1 cellular context compared by ENCODE assay signal in the genomic region with DNA sequence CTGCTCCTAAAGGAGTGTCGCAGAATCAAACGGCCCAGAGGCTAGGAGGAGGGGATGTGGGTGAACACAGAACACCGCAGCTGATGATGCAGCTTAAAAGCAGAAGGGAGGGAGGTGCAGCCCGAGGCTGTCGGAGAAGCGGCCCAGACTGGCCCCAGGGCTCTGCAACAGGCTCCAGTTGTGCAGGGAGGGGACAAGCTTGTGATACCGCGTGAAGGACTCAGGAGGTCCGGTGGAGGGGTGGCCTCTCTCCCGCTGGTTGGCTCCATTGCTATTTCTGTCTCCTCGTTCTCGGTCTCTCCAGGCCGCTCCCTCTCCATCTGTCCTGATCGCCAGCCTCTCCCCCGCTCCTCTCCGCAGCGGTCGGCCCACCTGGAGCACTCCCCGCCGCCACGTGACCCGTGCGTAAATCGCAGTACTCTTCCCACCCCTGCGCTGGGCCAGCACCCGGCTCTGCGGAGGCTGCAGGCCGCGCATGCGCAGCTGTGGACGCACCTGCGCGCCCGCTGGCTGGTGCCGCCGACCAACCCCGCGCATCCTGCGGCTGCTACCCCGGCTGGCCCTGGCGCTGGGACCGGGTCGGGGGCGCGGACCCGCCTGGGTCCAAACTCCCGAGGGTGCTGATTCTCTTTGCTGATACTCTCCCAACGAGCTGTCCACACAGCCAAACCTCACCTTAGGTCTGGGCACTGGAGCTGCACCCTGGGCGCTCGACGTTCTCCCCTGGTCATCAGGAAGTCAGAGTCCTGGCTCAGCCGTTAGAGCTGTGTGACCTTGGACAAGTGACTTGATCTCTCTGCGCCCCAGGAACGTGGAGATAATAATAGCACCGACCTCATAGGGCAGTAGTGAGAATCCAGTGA.
A peak's percentile ranks its signal among the peaks of the same experiment; 100 is the strongest.
TF ChIP-seq lines count a peak whose summit lies in the region.

No MANE protein-coding gene starts in this region.

TF ChIP-seq in K562, 482 proteins besides CTCF, POLR2A, EP300 and RAD21 (continued from another document and continues in another):
- TF ChIP-seq TSHZ1 (CRISPR knock-in tag; IDR thresholded peaks at IDR 0.05) = no peak
- 0 out of 2 replicates have a peak, but pooled peaks have one; percentile 20 for TF ChIP-seq GMEB1 (CRISPR knock-in tag; IDR thresholded peaks at IDR 0.05)
- TF ChIP-seq MGA (IDR thresholded peaks at IDR 0.05) = peak; percentile 87
- TF ChIP-seq ZMIZ1 (IDR thresholded peaks at IDR 0.05; ENCODE audit: low read depth in 2 of 2, low read length in 2 of 2) = no peak
- TF ChIP-seq RBM25 (IDR thresholded peaks at IDR 0.05; ENCODE audit: low read depth, low read length, severe bottlenecking) = peak; percentile 48
- TF ChIP-seq ARID2 (IDR thresholded peaks at IDR 0.05) = no peak
- TF ChIP-seq NCOA6 (IDR thresholded peaks at IDR 0.05) = no peak
- no peak for TF ChIP-seq ETS2 (tag; IDR thresholded peaks at IDR 0.05; ENCODE audit: borderline replicate concordance, poor library complexity, severe bottlenecking)
- TF ChIP-seq ZNF12 (CRISPR knock-in tag; IDR thresholded peaks at IDR 0.05) = 0 out of 2 replicates have a peak, but pooled peaks have one; percentile 48
- TF ChIP-seq, protein P1, sequence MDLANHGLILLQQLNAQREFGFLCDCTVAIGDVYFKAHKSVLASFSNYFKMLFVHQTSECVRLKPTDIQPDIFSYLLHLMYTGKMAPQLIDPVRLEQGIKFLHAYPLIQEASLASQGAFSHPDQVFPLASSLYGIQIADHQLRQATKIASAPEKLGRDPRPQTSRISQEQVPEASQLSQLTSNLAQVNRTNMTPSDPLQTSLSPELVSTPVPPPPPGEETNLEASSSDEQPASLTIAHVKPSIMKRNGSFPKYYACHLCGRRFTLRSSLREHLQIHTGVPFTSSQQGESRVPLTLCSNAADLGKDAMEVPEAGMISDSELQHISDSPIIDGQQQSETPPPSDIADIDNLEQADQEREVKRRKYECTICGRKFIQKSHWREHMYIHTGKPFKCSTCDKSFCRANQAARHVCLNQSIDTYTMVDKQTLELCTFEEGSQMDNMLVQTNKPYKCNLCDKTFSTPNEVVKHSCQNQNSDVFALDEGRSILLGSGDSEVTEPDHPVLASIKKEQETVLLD (IDR thresholded peaks at IDR 0.05) = peak; percentile 90
- TF ChIP-seq TCFL5 (CRISPR knock-in tag; conservative IDR thresholded peaks at IDR 0.05) = no peak
- TF ChIP-seq ZNF134 (CRISPR knock-in tag; conservative IDR thresholded peaks at IDR 0.05) = no peak
- TF ChIP-seq POLR2B (IDR thresholded peaks at IDR 0.05; ENCODE audit: low read depth, partially characterized antibody) = peak; percentile 20
- TF ChIP-seq ZSCAN32 (CRISPR knock-in tag; IDR thresholded peaks at IDR 0.05) = no peak
- 0 out of 4 replicates have a peak, but pooled peaks of 1 of the 2 experiments have one; percentile 31 for TF ChIP-seq KDM1A (IDR thresholded peaks at IDR 0.05)
- peak; percentile 93 for TF ChIP-seq USF1 (CRISPR knock-in tag; IDR thresholded peaks at IDR 0.05)
- TF ChIP-seq STAT5B (CRISPR knock-in tag; IDR thresholded peaks at IDR 0.05) = no peak
- peak; percentile 74 to 84 for TF ChIP-seq E2F6 (IDR thresholded peaks at IDR 0.05; ENCODE audit: borderline replicate concordance in 1 of 2, extremely low read depth in 1 of 2, insufficient read depth in 1 of 2, insufficient read length in 1 of 2, low read depth in 1 of 2, low read length in 1 of 2, poor library complexity in 1 of 2, severe bottlenecking in 1 of 2)
- no peak for TF ChIP-seq NR2F6 (CRISPR knock-in tag; IDR thresholded peaks at IDR 0.05)
- no peak for TF ChIP-seq CBX1 (IDR thresholded peaks at IDR 0.05; ENCODE audit: low read depth)
- TF ChIP-seq ZNF121 (CRISPR knock-in tag; conservative IDR thresholded peaks at IDR 0.05) = no peak
- TF ChIP-seq ZNF436 (CRISPR knock-in tag; IDR thresholded peaks at IDR 0.05) = no peak
- no peak for TF ChIP-seq TAL1 (IDR thresholded peaks at IDR 0.05)
- 0 out of 2 replicates have a peak, but pooled peaks have one; percentile 25 for TF ChIP-seq ZNF316 (IDR thresholded peaks at IDR 0.05)
- TF ChIP-seq SIX5 (IDR thresholded peaks at IDR 0.05; ENCODE audit: borderline replicate concordance in 1 of 2, insufficient read depth in 1 of 2, low read depth in 1 of 2, low read length in 2 of 2) = no peak
- TF ChIP-seq RAD51 (IDR thresholded peaks at IDR 0.05; ENCODE audit: borderline replicate concordance, low read depth) = peak; percentile 87
- peak; percentile 89 for TF ChIP-seq L3MBTL2 (IDR thresholded peaks at IDR 0.05)
- no peak for TF ChIP-seq HNRNPH1 (optimal IDR thresholded peaks at IDR 0.05; ENCODE audit: low read depth, low read length)
